10 cellular contexts compared by ENCODE assay signal in the genomic region with DNA sequence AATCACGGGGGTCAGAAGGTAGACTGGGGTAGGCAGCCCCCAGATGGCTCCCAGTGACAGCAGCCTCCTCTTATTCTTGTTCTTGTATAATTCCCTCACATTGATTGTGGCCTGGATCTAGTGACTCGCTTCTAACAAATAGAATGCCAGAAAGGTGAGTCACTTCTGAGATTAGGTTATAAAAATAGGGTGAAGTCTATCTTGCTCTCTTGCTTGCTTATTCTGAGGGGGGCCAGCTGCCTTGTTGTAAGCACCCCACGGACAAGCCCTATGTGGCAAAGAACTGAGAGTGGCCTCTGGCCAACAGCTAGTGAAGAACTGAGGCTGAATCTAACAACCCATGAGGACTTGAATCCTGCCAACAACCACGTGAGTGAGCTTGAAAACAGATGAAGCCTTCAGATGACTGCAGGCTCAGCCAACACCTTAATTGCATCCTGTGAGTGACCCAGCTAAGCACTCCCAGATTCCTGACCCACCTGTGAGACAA. TPM values are rescaled to one million over a fixed set of nuclear protein-coding genes. Genes with fewer than 3 reads are reported as not detected.
DNase-seq lines count a peak whose midpoint lies in the region; ATAC-seq and TF ChIP-seq lines count a peak whose summit lies in the region.
"Had no signal": no experiment of that assay in that cellular context is flagged by ENCODE, and none has a peak within 500 bp of the region (broad histone marks: within the 10 kb centered on the region; RNA-seq: fewer than 3 reads in every experiment).

No MANE protein-coding gene starts in this region.

- H3K9ac ChIP-seq in neural progenitor cell, result no peak overlapping the region

- H4K20me1 ChIP-seq in neural progenitor cell (ENCODE audit: low read depth), result no peaks in the 10 kb centered on the region

- ATAC-seq in omental fat pad (ENCODE audit: low FRiP score), result peak; percentile 32
- ATAC-seq: activated CD8-positive, alpha-beta T cell treated with anti-CD3 and anti-CD28 coated beads, Interleukin-2, amount 10 ng/mL, durations not matched to agents 7 days and 5 days had no signal

- no peaks in the 10 kb centered on the region for H3K36me3 ChIP-seq in neural progenitor cell

- no peaks in the 10 kb centered on the region for H3F3A ChIP-seq in neural progenitor cell (ENCODE audit: low read depth)

- TF ChIP-seq CTCF in omental fat pad (IDR thresholded peaks at IDR 0.05), result no peak
- no peak for TF ChIP-seq CTCF in neural progenitor cell (IDR thresholded peaks at IDR 0.05)

- H3K27me3 ChIP-seq in neural progenitor cell, result no peaks in the 10 kb centered on the region

- H3K27me3 Mint-ChIP-seq in activated T-helper 2 cell treated with anti-CD3 and anti-CD28 coated beads, Interferon-gamma antibody, Interleukin-2, Interleukin-4, amounts not matched to agents 10 μg/mL and 5 μg/mL and 100 μg/mL, durations not matched to agents 14 hours and 24 hours and 36 hours (ENCODE audit: low read depth), result peaks cover 13% of the 10 kb centered on the region
- no peaks in the 10 kb centered on the region for H3K27me3 Mint-ChIP-seq in neural progenitor cell (ENCODE audit: insufficient read depth, low read depth)
- H3K27me3 Mint-ChIP-seq: IgD-negative memory B cell had no signal

- peaks cover 3% of the 10 kb centered on the region for H3K36me3 Mint-ChIP-seq in activated T-helper 2 cell treated with anti-CD3 and anti-CD28 coated beads, Interferon-gamma antibody, Interleukin-2, Interleukin-4, amounts not matched to agents 10 μg/mL and 5 μg/mL and 100 μg/mL, durations not matched to agents 14 hours and 24 hours and 36 hours (ENCODE audit: low read depth)
- H3K36me3 Mint-ChIP-seq in neural progenitor cell, result no peaks in the 10 kb centered on the region
- H3K36me3 Mint-ChIP-seq: IgD-negative memory B cell had no signal

- H3K9me3 ChIP-seq in neural progenitor cell (ENCODE audit: low read depth), result no peaks in the 10 kb centered on the region

- no peak overlapping the region for H3K4me3 ChIP-seq in neural progenitor cell

- no peaks in the 10 kb centered on the region for H3K4me1 ChIP-seq in neural progenitor cell

- peaks cover 4% of the 10 kb centered on the region for H3K9me3 Mint-ChIP-seq in activated T-helper 2 cell treated with anti-CD3 and anti-CD28 coated beads, Interferon-gamma antibody, Interleukin-2, Interleukin-4, amounts not matched to agents 10 μg/mL and 5 μg/mL and 100 μg/mL, durations not matched to agents 14 hours and 24 hours and 36 hours
- H3K9me3 Mint-ChIP-seq in neural progenitor cell, result peaks cover 12% of the 10 kb centered on the region

- DNase-seq in DMS 273 (lab: John Stamatoyannopoulos, UW; ENCODE audit: unreplicated experiment) (peak; percentile 57), RKO (ENCODE audit: low spot score) (peak; percentile 82), fibroblast of peridontal ligament (ENCODE audit: extremely low read depth) (peak; percentile 73), omental fat pad (ENCODE audit: low spot score) (no peak), NCI-H1105 (lab: John Stamatoyannopoulos, UW) (no peak), neural progenitor cell (ENCODE audit: low spot score) (no peak), NCI-H524 treated with DMSO at 0.1 percent for 48 hours (lab: John Stamatoyannopoulos, UW) (no peak)
- DNase-seq in activated T-helper 2 cell treated with anti-CD3 and anti-CD28 coated beads, Interferon-gamma antibody, Interleukin-2, Interleukin-4, amounts not matched to agents 10 μg/mL and 5 μg/mL and 100 μg/mL, durations not matched to agents 14 hours and 24 hours and 36 hours (ENCODE audit: low spot score), result no peak
- DNase-seq: activated CD8-positive, alpha-beta T cell treated with anti-CD3 and anti-CD28 coated beads, Interleukin-2, amount 10 ng/mL, durations not matched to agents 7 days and 5 days had no signal

- H3K27ac ChIP-seq in neural progenitor cell, result no peak overlapping the region

- H3K79me2 ChIP-seq in neural progenitor cell (ENCODE audit: low read depth), result no peaks in the 10 kb centered on the region

- H3K4me2 ChIP-seq in neural progenitor cell, result no peak overlapping the region

- intact Hi-C loops in activated T-helper 2 cell treated with anti-CD3 and anti-CD28 coated beads, Interferon-gamma antibody, Interleukin-2, Interleukin-4, amounts not matched to agents 10 μg/mL and 5 μg/mL and 100 μg/mL, durations not matched to agents 14 hours and 24 hours and 36 hours (cut with micrococcal nuclease), result no loop called here

- H3K4me3 Mint-ChIP-seq in activated T-helper 2 cell treated with anti-CD3 and anti-CD28 coated beads, Interferon-gamma antibody, Interleukin-2, Interleukin-4, amounts not matched to agents 10 μg/mL and 5 μg/mL and 100 μg/mL, durations not matched to agents 14 hours and 24 hours and 36 hours (ENCODE audit: low read depth), result no peak overlapping the region
- no peak overlapping the region for H3K4me3 Mint-ChIP-seq in neural progenitor cell
- H3K4me3 Mint-ChIP-seq: activated CD8-positive, alpha-beta T cell treated with anti-CD3 and anti-CD28 coated beads, Interleukin-2, amount 10 ng/mL, durations not matched to agents 7 days and 5 days; IgD-negative memory B cell had no signal

- no peak overlapping the region for H3K27ac Mint-ChIP-seq in activated T-helper 2 cell treated with anti-CD3 and anti-CD28 coated beads, Interferon-gamma antibody, Interleukin-2, Interleukin-4, amounts not matched to agents 10 μg/mL and 5 μg/mL and 100 μg/mL, durations not matched to agents 14 hours and 24 hours and 36 hours
- no peak overlapping the region for H3K27ac Mint-ChIP-seq in neural progenitor cell
- H3K27ac Mint-ChIP-seq: activated CD8-positive, alpha-beta T cell treated with anti-CD3 and anti-CD28 coated beads, Interleukin-2, amount 10 ng/mL, durations not matched to agents 7 days and 5 days had no signal

- H3K4me1 Mint-ChIP-seq in activated T-helper 2 cell treated with anti-CD3 and anti-CD28 coated beads, Interferon-gamma antibody, Interleukin-2, Interleukin-4, amounts not matched to agents 10 μg/mL and 5 μg/mL and 100 μg/mL, durations not matched to agents 14 hours and 24 hours and 36 hours (ENCODE audit: low read depth), result peaks cover 2% of the 10 kb centered on the region
- peaks cover 7% of the 10 kb centered on the region for H3K4me1 Mint-ChIP-seq in neural progenitor cell
- H3K4me1 Mint-ChIP-seq: IgD-negative memory B cell had no signal

- no peak overlapping the region for H2AFZ ChIP-seq in neural progenitor cell (replicated peaks)

RNA-seq across cellular contexts. Expression of a gene that starts 15.6 kb away (rescaled TPM):
- total RNA-seq in omental fat pad (10 to 100 TPM; 30.6 to 55.6 (median 46.3) TPM), neural progenitor cell (ENCODE audit: low replicate concordance) (74.5 and 107 TPM in 2 replicates)
- total RNA-seq in activated T-helper 2 cell treated with anti-CD3 and anti-CD28 coated beads, Interferon-gamma antibody, Interleukin-2, Interleukin-4, amounts not matched to agents 10 μg/mL and 5 μg/mL and 100 μg/mL, durations not matched to agents 14 hours and 24 hours and 36 hours, result 36.6 and 38.1 TPM in 2 replicates

Comparison
In these comparisons a context has a peak if more than half of its experiments do, and no peak if none do; other contexts are left out.
1. DNase-seq: peak in DMS 273 (single experiment), RKO (single experiment) and fibroblast of peridontal ligament (single experiment); none in omental fat pad (single experiment), NCI-H1105 (single experiment), activated T-helper 2 cell treated with anti-CD3 and anti-CD28 coated beads, Interferon-gamma antibody, Interleukin-2, Interleukin-4, amounts not matched to agents 10 μg/mL and 5 μg/mL and 100 μg/mL, durations not matched to agents 14 hours and 24 hours and 36 hours (single experiment), neural progenitor cell (single experiment) and NCI-H524 treated with DMSO at 0.1 percent for 48 hours (single experiment).